ENCODE assay signal across 9 cellular contexts in the genomic region with DNA sequence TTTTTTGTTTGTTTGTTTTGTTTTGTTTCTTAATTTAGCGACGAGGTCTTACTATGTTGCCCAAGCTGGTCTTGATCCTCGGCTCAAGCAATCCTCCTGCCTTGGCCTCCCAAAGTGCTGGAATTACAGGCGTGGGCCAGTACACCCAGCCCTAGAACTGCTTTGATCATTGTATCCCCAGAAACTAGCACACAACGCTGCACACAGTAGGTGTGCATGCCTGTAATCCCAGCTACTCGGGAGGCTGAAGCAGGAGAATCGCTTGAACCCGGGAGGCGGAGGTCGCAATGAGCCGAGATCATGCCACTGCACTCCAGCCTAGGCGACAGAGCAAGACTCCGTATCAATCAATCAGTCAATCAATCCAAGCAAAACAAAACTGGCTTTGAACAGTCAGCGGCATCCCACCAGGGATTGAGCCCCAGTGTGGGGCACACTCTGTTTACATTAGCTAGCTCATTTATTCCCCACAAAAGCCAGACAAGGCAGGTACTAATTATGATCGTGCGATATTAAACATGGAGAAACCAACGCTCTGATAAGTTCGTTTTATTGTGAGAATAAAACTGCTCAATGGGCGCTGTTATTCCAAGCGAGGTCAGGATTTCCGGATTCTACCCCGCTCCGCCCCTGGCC. TPM values are rescaled to one million over a fixed set of nuclear protein-coding genes. Genes with fewer than 3 reads are reported as not detected.
DNase-seq lines count a peak whose midpoint lies in the region; ATAC-seq and TF ChIP-seq lines count a peak whose summit lies in the region.
"Had no signal": no experiment of that assay in that cellular context is flagged by ENCODE, and none has a peak within 500 bp of the region (broad histone marks: within the 10 kb centered on the region; RNA-seq: fewer than 3 reads in every experiment).

No MANE protein-coding gene starts in this region.

- peak; percentile 3 for ATAC-seq in GM21529 (IDR thresholded peaks at IDR 0.05; ENCODE audit: unreplicated experiment)
- peak; percentile 6 for ATAC-seq in left ventricle myocardium superior
- peak; percentile 9 for ATAC-seq in stimulated activated effector memory CD8-positive, alpha-beta T cell treated with anti-CD3 and anti-CD28 coated beads, Interleukin-12 subunit alpha, Interleukin-12 subunit beta, amount 100 ng/mL, for 72 hours

- intact Hi-C loops in left ventricle myocardium superior (cut with micrococcal nuclease) = no loop called here

- H3K4me1 Mint-ChIP-seq in stimulated activated effector memory CD8-positive, alpha-beta T cell treated with anti-CD3 and anti-CD28 coated beads, Interleukin-12 subunit alpha, Interleukin-12 subunit beta, amount 100 ng/mL, for 72 hours = peaks cover 32% of the 10 kb centered on the region

- POLR2A ChIA-PET in AG04449 (lab: Yijun Ruan, JAX) = no interaction called here

- H3K4me3 ChIP-seq in AG04449 (ENCODE audit: low read depth, low read length) = peak overlapping the region; percentile 41
- peak overlapping the region; percentile 51 for H3K4me3 ChIP-seq in WI38 (ENCODE audit: low read depth, low read length)

- CTCF ChIA-PET in AG04449 (lab: Yijun Ruan, JAX) = interaction anchor here (0.6 to 3.2 kb wide), 12 partner anchors 9 to 171 kb away, joined by 3 to 16 read pairs (median 3); no protein-coding TSS in a partner anchor

- no peaks in the 10 kb centered on the region for H3K9me3 Mint-ChIP-seq in stimulated activated effector memory CD8-positive, alpha-beta T cell treated with anti-CD3 and anti-CD28 coated beads, Interleukin-12 subunit alpha, Interleukin-12 subunit beta, amount 100 ng/mL, for 72 hours

- TF ChIP-seq CTCF in AG04449 (IDR thresholded peaks at IDR 0.05; ENCODE audit: insufficient read depth, low read length, missing control alignments) = no peak
- TF ChIP-seq CTCF in WI38 (IDR thresholded peaks at IDR 0.05; ENCODE audit: low read depth, low read length) = no peak

- peaks cover 46% of the 10 kb centered on the region for H3K36me3 Mint-ChIP-seq in stimulated activated effector memory CD8-positive, alpha-beta T cell treated with anti-CD3 and anti-CD28 coated beads, Interleukin-12 subunit alpha, Interleukin-12 subunit beta, amount 100 ng/mL, for 72 hours

- peak overlapping the region; percentile 96 for H3K4me3 Mint-ChIP-seq in stimulated activated effector memory CD8-positive, alpha-beta T cell treated with anti-CD3 and anti-CD28 coated beads, Interleukin-12 subunit alpha, Interleukin-12 subunit beta, amount 100 ng/mL, for 72 hours

- DNase-seq in AG04449 (ENCODE audit: low read depth, low spot score) = no peak
- no peak for DNase-seq in left ventricle myocardium superior
- DNase-seq in stimulated activated effector memory CD8-positive, alpha-beta T cell treated with anti-CD3 and anti-CD28 coated beads, Interleukin-12 subunit alpha, Interleukin-12 subunit beta, amount 100 ng/mL, for 72 hours (ENCODE audit: low spot score in 2 of 2) = no peak
- DNase-seq in UCSD-AML1 (lab: John Stamatoyannopoulos, UW; ENCODE audit: unreplicated experiment) = no peak
- no peak for DNase-seq in NCI-H187 (lab: John Stamatoyannopoulos, UW)
- no peak for DNase-seq in stimulated activated CD4-positive, alpha-beta T cell treated with anti-CD3 and anti-CD28 coated beads, Interleukin-4, amount 100 ng/mL, for 4 hours

- H3K27ac Mint-ChIP-seq in stimulated activated effector memory CD8-positive, alpha-beta T cell treated with anti-CD3 and anti-CD28 coated beads, Interleukin-12 subunit alpha, Interleukin-12 subunit beta, amount 100 ng/mL, for 72 hours = peak overlapping the region; percentile 95

RNA-seq across cellular contexts. Expression of a gene that starts 0.6 kb away (rescaled TPM):
- 30.3 TPM for total RNA-seq in left ventricle myocardium superior

RNA-seq across cellular contexts. Expression of a gene that starts 19.8 kb away (rescaled TPM):
- 7.2 TPM for total RNA-seq in left ventricle myocardium superior

RNA-seq across cellular contexts. Expression of a gene that starts 28.8 kb away (rescaled TPM):
- 25.9 TPM for total RNA-seq in left ventricle myocardium superior

RNA-seq across cellular contexts. Expression of a gene that starts 29.0 kb away (rescaled TPM):
- total RNA-seq in left ventricle myocardium superior = 8.0 TPM

RNA-seq across cellular contexts. Expression of a gene that starts 41.0 kb away (rescaled TPM):
- total RNA-seq in left ventricle myocardium superior = not detected
- total RNA-seq: renal cortical epithelial cell had no signal
